In the genomic region with DNA sequence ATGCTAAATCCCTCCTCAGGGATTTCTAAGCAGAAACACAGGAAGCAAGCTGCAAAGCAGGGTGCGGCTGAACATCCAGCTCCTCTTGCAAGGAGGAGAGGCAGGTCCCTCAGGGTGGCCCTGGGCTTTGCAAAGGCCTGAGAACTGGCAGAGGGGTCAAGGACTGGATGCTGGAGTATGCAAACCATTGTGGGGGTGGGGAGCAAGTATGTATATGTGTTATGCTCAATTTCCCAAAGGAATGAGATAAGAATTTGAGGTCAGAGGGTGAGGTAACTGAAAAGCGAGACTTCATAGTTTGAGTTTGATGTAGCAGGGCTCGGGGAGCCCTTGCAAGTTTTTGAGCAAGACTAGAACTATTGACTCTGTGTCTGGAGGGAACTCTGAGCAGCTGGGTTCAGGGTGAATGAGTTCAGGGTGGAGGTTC, we compare ENCODE assay signal across 1 cellular context.
TF ChIP-seq lines count a peak whose summit lies in the region.

No MANE protein-coding gene starts in this region.

TF ChIP-seq in H1, 55 proteins besides CTCF, POLR2A, EP300 and RAD21:
- TF ChIP-seq, protein P1, sequence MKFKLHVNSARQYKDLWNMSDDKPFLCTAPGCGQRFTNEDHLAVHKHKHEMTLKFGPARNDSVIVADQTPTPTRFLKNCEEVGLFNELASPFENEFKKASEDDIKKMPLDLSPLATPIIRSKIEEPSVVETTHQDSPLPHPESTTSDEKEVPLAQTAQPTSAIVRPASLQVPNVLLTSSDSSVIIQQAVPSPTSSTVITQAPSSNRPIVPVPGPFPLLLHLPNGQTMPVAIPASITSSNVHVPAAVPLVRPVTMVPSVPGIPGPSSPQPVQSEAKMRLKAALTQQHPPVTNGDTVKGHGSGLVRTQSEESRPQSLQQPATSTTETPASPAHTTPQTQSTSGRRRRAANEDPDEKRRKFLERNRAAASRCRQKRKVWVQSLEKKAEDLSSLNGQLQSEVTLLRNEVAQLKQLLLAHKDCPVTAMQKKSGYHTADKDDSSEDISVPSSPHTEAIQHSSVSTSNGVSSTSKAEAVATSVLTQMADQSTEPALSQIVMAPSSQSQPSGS (IDR thresholded peaks at IDR 0.05; ENCODE audit: low read length): no peak
- TF ChIP-seq GTF2F1 (IDR thresholded peaks at IDR 0.05; ENCODE audit: borderline replicate concordance, low read depth, low read length): no peak
- no peak for TF ChIP-seq TAF1 (IDR thresholded peaks at IDR 0.05; ENCODE audit: low read depth, low read length)
- no peak for TF ChIP-seq CBX8 (IDR thresholded peaks at IDR 0.05; ENCODE audit: borderline replicate concordance, low read depth, low read length)
- no peak for TF ChIP-seq RFX5 (IDR thresholded peaks at IDR 0.05; ENCODE audit: borderline replicate concordance, low read depth, low read length)
- no peak for TF ChIP-seq SIX5 (IDR thresholded peaks at IDR 0.05; ENCODE audit: low read depth, low read length)
- TF ChIP-seq ATF3 (IDR thresholded peaks at IDR 0.05; ENCODE audit: insufficient read depth, low read depth, low read length): no peak
- TF ChIP-seq KDM1A (IDR thresholded peaks at IDR 0.05; ENCODE audit: borderline replicate concordance, low read length): no peak
- TF ChIP-seq ZNF274 (IDR thresholded peaks at IDR 0.05; ENCODE audit: borderline replicate concordance, extremely low read depth, low read length): no peak
- TF ChIP-seq SP1 (IDR thresholded peaks at IDR 0.05; ENCODE audit: low read depth, low read length): no peak
- no peak for TF ChIP-seq KDM4A (IDR thresholded peaks at IDR 0.05; ENCODE audit: low read depth, low read length, severe bottlenecking)
- no peak for TF ChIP-seq CEBPB (IDR thresholded peaks at IDR 0.05; ENCODE audit: low read depth, low read length)
- no peak for TF ChIP-seq POU5F1 (IDR thresholded peaks at IDR 0.05; ENCODE audit: low read depth, low read length)
- no peak for TF ChIP-seq YY1 (IDR thresholded peaks at IDR 0.05; ENCODE audit: low read depth, low read length)
- no peak for TF ChIP-seq EZH2 (IDR thresholded peaks at IDR 0.05; ENCODE audit: low read depth, low read length, severe bottlenecking)
- TF ChIP-seq CHD1 (IDR thresholded peaks at IDR 0.05; ENCODE audit: low read depth, low read length): no peak
- TF ChIP-seq CHD2 (IDR thresholded peaks at IDR 0.05; ENCODE audit: low read length): no peak
